In genomic region chr9:91985692-91986091, GRCh38 we compare ENCODE assay signal across 24 cellular contexts.
"Had no signal": no experiment of that assay in that cellular context is flagged by ENCODE, and none has a peak within 500 bp of the region (broad histone marks: within the 10 kb centered on the region; RNA-seq: fewer than 3 reads in every experiment).

No MANE protein-coding gene starts in this region.

- H3K4me3 ChIP-seq: stomach, suprapubic skin, testis, thoracic aorta, thyroid gland, tibial artery, tibial nerve, transverse colon, upper lobe of left lung, upper lobe of right lung, uterus, vagina had no signal

- H3K4me1 ChIP-seq: stomach, suprapubic skin, testis, thyroid gland, tibial artery, tibial nerve, transverse colon, upper lobe of left lung, upper lobe of right lung, uterus, vagina had no signal

- H3K9me3 ChIP-seq: suprapubic skin, testis, thoracic aorta, thyroid gland, tibial artery, transverse colon, upper lobe of left lung, upper lobe of right lung, uterus, vagina had no signal

- H3K27ac ChIP-seq: stomach, suprapubic skin, testis, thoracic aorta, thyroid gland, tibial artery, tibial nerve, transverse colon, upper lobe of left lung, upper lobe of right lung, uterus, vagina had no signal

- DNase-seq: stimulated activated CD4-positive, alpha-beta T cell treated with anti-CD3 and anti-CD28 coated beads, Interleukin-2, amount 100 ng/mL, for 48 hours; stimulated activated CD4-positive, alpha-beta T cell treated with anti-CD3 and anti-CD28 coated beads, Interleukin-4, amount 100 ng/mL, for 1 hour; stimulated activated CD4-positive, alpha-beta T cell treated with anti-CD3 and anti-CD28 coated beads, Interleukin-4, amount 100 ng/mL, for 24 hours; stimulated activated CD4-positive, alpha-beta T cell treated with anti-CD3 and anti-CD28 coated beads, Interleukin-4, amount 100 ng/mL, for 4 hours; stimulated activated CD8-positive, alpha-beta memory T cell treated with anti-CD3 and anti-CD28 coated beads, Interleukin-4, amount 100 ng/mL, for 48 hours; stimulated activated naive B cell treated with anti-CD40 and anti-IgM and Interleukin-4, amounts not matched to agents 10 μg/mL and 1 μg/mL and 100 μg/mL, for 72 hours; stimulated activated naive CD4-positive, alpha-beta T cell; stimulated activated naive CD4-positive, alpha-beta T cell treated with Interleukin-2 at 50 U/mL for 16 hours; stimulated activated naive CD8-positive, alpha-beta T cell treated with anti-CD3 and anti-CD28 coated beads, Interleukin-15, amount 100 ng/mL, for 72 hours; stimulated activated naive CD8-positive, alpha-beta T cell treated with anti-CD3 and anti-CD28 coated beads, Interleukin-15, Interleukin-2, amounts not matched to agents 100 U/mL and 50 U/mL, for 24 hours; stomach; substantia nigra; testis; thyroid gland; tibial artery; transverse colon; trophoblast cell; upper lobe of left lung; upper lobe of right lung; uterus had no signal

- H3K36me3 ChIP-seq: stomach, suprapubic skin, thoracic aorta, thyroid gland, tibial artery, tibial nerve, transverse colon, upper lobe of left lung, upper lobe of right lung, uterus, vagina had no signal
